1 cellular context compared by ENCODE assay signal in genomic region chr9:112059145-112059979, GRCh38.
TF ChIP-seq lines count a peak whose summit lies in the region.

No MANE protein-coding gene starts in this region.

TF ChIP-seq in HepG2, 621 proteins besides CTCF, POLR2A, EP300 and RAD21 (continued from another document):
- TF ChIP-seq ZNF646 (CRISPR knock-in tag; IDR thresholded peaks at IDR 0.05) (no peak), IKZF5 (CRISPR knock-in tag; IDR thresholded peaks at IDR 0.05) (no peak), RARA (CRISPR knock-in tag; IDR thresholded peaks at IDR 0.05) (peak; percentile 37; the same call in 1 of the 2 replicates), ZNF672 (CRISPR knock-in tag; IDR thresholded peaks at IDR 0.05) (no peak), BHLHE40 (IDR thresholded peaks at IDR 0.05; ENCODE audit: low read length) (peak; percentile 44; the same call in 1 of the 2 replicates), FOSL2 (CRISPR knock-in tag; IDR thresholded peaks at IDR 0.05) (peak; percentile 26; the same call in 1 of the 2 replicates), HNF1B (CRISPR knock-in tag; IDR thresholded peaks at IDR 0.05) (no peak), ZNF768 (CRISPR knock-in tag; IDR thresholded peaks at IDR 0.05) (no peak), ZNF547 (CRISPR knock-in tag; IDR thresholded peaks at IDR 0.05) (no peak), CSRNP1 (CRISPR knock-in tag; IDR thresholded peaks at IDR 0.05) (no peak), TFDP2 (CRISPR knock-in tag; IDR thresholded peaks at IDR 0.05) (no peak), SAP130 (CRISPR knock-in tag; IDR thresholded peaks at IDR 0.05; ENCODE audit: low read depth) (0 out of 2 replicates have a peak, but pooled peaks have one; percentile 17), MAX (IDR thresholded peaks at IDR 0.05) (peak; percentile 14; the same call in 1 of the 2 replicates), SALL2 (CRISPR knock-in tag; IDR thresholded peaks at IDR 0.05) (no peak), ZBTB3 (CRISPR knock-in tag; IDR thresholded peaks at IDR 0.05; ENCODE audit: borderline replicate concordance, low read depth) (no peak), ZNF652 (CRISPR knock-in tag; IDR thresholded peaks at IDR 0.05; ENCODE audit: borderline replicate concordance, low read depth) (peak; percentile 16; the same call in 1 of the 2 replicates), NFE2L2 (IDR thresholded peaks at IDR 0.05; ENCODE audit: low read length) (0 out of 2 replicates have a peak, but pooled peaks have one; percentile 34), TBP (CRISPR knock-in tag; IDR thresholded peaks at IDR 0.05) (no peak), ZNF281 (CRISPR knock-in tag; IDR thresholded peaks at IDR 0.05; ENCODE audit: borderline replicate concordance) (no peak), MED13 (CRISPR knock-in tag; IDR thresholded peaks at IDR 0.05) (no peak), SRF (IDR thresholded peaks at IDR 0.05; ENCODE audit: low read depth, low read length) (no peak), ZNF556 (CRISPR knock-in tag; IDR thresholded peaks at IDR 0.05; ENCODE audit: borderline replicate concordance) (no peak), RELA (CRISPR knock-in tag; IDR thresholded peaks at IDR 0.05) (no peak)
TF ChIP-seq in HepG2: peak in this region for 7.
